12 cellular contexts compared by ENCODE assay signal in genomic region chr1:196063952-196064351, GRCh38.
A peak's percentile ranks its signal among the peaks of the same experiment; 100 is the strongest.
DNase-seq lines count a peak whose midpoint lies in the region; ATAC-seq, FAIRE-seq and TF ChIP-seq lines count a peak whose summit lies in the region.
"Had no signal": no experiment of that assay in that cellular context is flagged by ENCODE, and none has a peak within 500 bp of the region (broad histone marks: within the 10 kb centered on the region; RNA-seq: fewer than 3 reads in every experiment).

No MANE protein-coding gene starts in this region.

- H3K27ac ChIP-seq in GM23248 = no peak overlapping the region
- H3K27ac ChIP-seq in endodermal cell (ENCODE audit: low read depth, low read length) = peak overlapping the region; percentile 12

- H3K27me3 ChIP-seq in GM23248 (replicated peaks; ENCODE audit: insufficient read depth) (no peaks in the 10 kb centered on the region), endodermal cell (ENCODE audit: control insufficient read depth, insufficient read depth, low read length, poor library complexity, severe bottlenecking) (no peaks in the 10 kb centered on the region)

- H3K36me3 ChIP-seq in GM23248 (ENCODE audit: low read depth) (no peaks in the 10 kb centered on the region), endodermal cell (ENCODE audit: control insufficient read depth, insufficient read depth, low read length) (no peaks in the 10 kb centered on the region)

- H3K9me3 Mint-ChIP-seq in endodermal cell = no peaks in the 10 kb centered on the region

- H3K4me1 ChIP-seq in GM23248 (ENCODE audit: insufficient read depth) = 0 out of 2 replicates have a peak, but pooled peaks cover 8% of the 10 kb centered on the region
- no peaks in the 10 kb centered on the region for H3K4me1 ChIP-seq in endodermal cell (ENCODE audit: control insufficient read depth, insufficient read depth, low read length)

- H3K27me3 Mint-ChIP-seq in endodermal cell (ENCODE audit: insufficient read depth) = no peaks in the 10 kb centered on the region

- H3K4me3 ChIP-seq in GM23248 (no peak overlapping the region), endodermal cell (ENCODE audit: low read length) (no peak overlapping the region)

- DNase-seq in GM23248 (no peak), RCC 7860 (ENCODE audit: low spot score) (no peak), endodermal cell (no peak), smooth muscle cell of the brain vasculature (ENCODE audit: low read depth, low spot score) (peak; percentile 32), globus pallidus (ENCODE audit: low spot score) (no peak), activated gamma-delta T cell (lab: John Stamatoyannopoulos, UW) (no peak)
- DNase-seq: DMS 273 treated with DMSO at 0.1 percent for 48 hours, NCI-H1930, NCI-H510A had no signal

- no peaks in the 10 kb centered on the region for H3K36me3 Mint-ChIP-seq in endodermal cell (ENCODE audit: low read depth)

- in situ Hi-C loops in GM23248 (cut with MboI) = no loop called here

- peak; percentile 38 for FAIRE-seq in RCC 7860 (lab: Jason Lieb, UNC)
- FAIRE-seq: H54, HepG2 had no signal

- no peaks in the 10 kb centered on the region for H3K9me2 ChIP-seq in GM23248 (ENCODE audit: insufficient read depth)

- H3K4me1 Mint-ChIP-seq in endodermal cell = no peaks in the 10 kb centered on the region

- H3K9me3 ChIP-seq in GM23248 (ENCODE audit: low read depth) = no peaks in the 10 kb centered on the region
- no peaks in the 10 kb centered on the region for H3K9me3 ChIP-seq in endodermal cell (ENCODE audit: control insufficient read depth, low read length)

- no peak overlapping the region for H3K4me3 Mint-ChIP-seq in endodermal cell

- ATAC-seq in HG02981 (IDR thresholded peaks at IDR 0.05; ENCODE audit: unreplicated experiment) = no peak
- ATAC-seq: HepG2 had no signal

- no peak overlapping the region for H3K27ac Mint-ChIP-seq in endodermal cell

- 51 to 52% methylated on average over 2 of the region's 2 CpGs for WGBS in GM23248 (ENCODE audit: low coverage in 1 of 2, low lambda C conversion rate in 2 of 2, missing lambda C conversion rate in 2 of 2), 2 experiments
- WGBS in endodermal cell (ENCODE audit: insufficient coverage in 1 of 2, insufficient read length in 1 of 2), 2 experiments = 67 to 85% methylated on average over 1 of the region's 2 CpGs

- no peak for TF ChIP-seq CTCF in endodermal cell (conservative IDR thresholded peaks at IDR 0.05)

- no peak overlapping the region for H3K9ac ChIP-seq in GM23248
- no peak overlapping the region for H3K9ac ChIP-seq in endodermal cell (ENCODE audit: extremely low read depth, low read length, poor library complexity, severe bottlenecking)

- no peaks in the 10 kb centered on the region for H4K20me1 ChIP-seq in GM23248 (ENCODE audit: insufficient read depth)

- H3K79me2 ChIP-seq in GM23248 (ENCODE audit: insufficient read depth) = no peaks in the 10 kb centered on the region

- no peaks in the 10 kb centered on the region for H3F3A ChIP-seq in GM23248 (ENCODE audit: insufficient read depth)

- no peak overlapping the region for H3K4me2 ChIP-seq in GM23248 (ENCODE audit: unreplicated experiment)

- H2AFZ ChIP-seq in GM23248 = 0 out of 2 replicates have a peak overlapping the region, but pooled peaks have one; percentile 36
